Comparison of ENCODE assay signal across 7 cellular contexts in genomic region chrX:48736303-48736702, GRCh38. TPM values are rescaled to one million over a fixed set of nuclear protein-coding genes. Genes with fewer than 3 reads are reported as not detected.
A peak's percentile ranks its signal among the peaks of the same experiment; 100 is the strongest.
DNase-seq lines count a peak whose midpoint lies in the region; ATAC-seq, FAIRE-seq and TF ChIP-seq lines count a peak whose summit lies in the region.

No MANE protein-coding gene starts in this region.

- H3F3A ChIP-seq in MM.1S (ENCODE audit: insufficient read depth, low read length): no peaks in the 10 kb centered on the region

- no peaks in the 10 kb centered on the region for H3K79me2 ChIP-seq in MM.1S (ENCODE audit: low read length)
- H3K79me2 ChIP-seq in osteoblast (ENCODE audit: insufficient read depth, low read length): no peaks in the 10 kb centered on the region

- DNase-seq in G401 (ENCODE audit: low spot score) (peak; percentile 8), MM.1S (no peak), choroid plexus epithelial cell (ENCODE audit: low read depth) (no peak), osteoblast (ENCODE audit: insufficient read length, low spot score, missing footprints) (no peak), frontal cortex (ENCODE audit: low spot score in 2 of 2) (no peak)
- DNase-seq in effector CD4-positive, alpha-beta T cell: no peak

- no peaks in the 10 kb centered on the region for H3K27me3 ChIP-seq in MM.1S (replicated peaks; ENCODE audit: insufficient read depth, low read length)
- H3K27me3 ChIP-seq in osteoblast (ENCODE audit: insufficient read depth, low read length): no peaks in the 10 kb centered on the region

- H3K4me2 ChIP-seq in MM.1S (ENCODE audit: low read depth, low read length) (peak overlapping the region; percentile 72; the same call in 1 of the 2 replicates), osteoblast (ENCODE audit: insufficient read depth, low read length) (peak overlapping the region; percentile 79)

- H3K36me3 ChIP-seq in MM.1S (replicated peaks; ENCODE audit: insufficient read depth, low read length): no peaks in the 10 kb centered on the region
- H3K36me3 ChIP-seq in osteoblast (ENCODE audit: insufficient read depth, low read length): no peaks in the 10 kb centered on the region

- in situ Hi-C loops in G401 (cut with HindIII; ENCODE audit: low sequenced_read_pairs): no loop called here

- H2AFZ ChIP-seq in MM.1S (ENCODE audit: low read length): peak overlapping the region; percentile 89
- peak overlapping the region; percentile 80 for H2AFZ ChIP-seq in osteoblast (ENCODE audit: low read length)

- TF ChIP-seq CTCF in MM.1S (IDR thresholded peaks at IDR 0.05; ENCODE audit: low read length) (no peak), choroid plexus epithelial cell (conservative IDR thresholded peaks at IDR 0.05; ENCODE audit: low read depth, low read length) (no peak), osteoblast (IDR thresholded peaks at IDR 0.05; ENCODE audit: extremely low read depth, low read depth, low read length) (no peak)

- H3K9me3 ChIP-seq in MM.1S (replicated peaks; ENCODE audit: insufficient read depth, low read length) (no peaks in the 10 kb centered on the region), osteoblast (ENCODE audit: low read depth, low read length) (no peaks in the 10 kb centered on the region)

- peak overlapping the region; percentile 45; the same call in 1 of the 2 replicates for H3K9ac ChIP-seq in MM.1S (ENCODE audit: low read length)

- no peaks in the 10 kb centered on the region for H3K9me2 ChIP-seq in MM.1S (replicated peaks; ENCODE audit: insufficient read depth, low read length)

- H3K4me1 ChIP-seq in MM.1S (ENCODE audit: low read length): peaks cover 5% of the 10 kb centered on the region
- H3K4me1 ChIP-seq in osteoblast (ENCODE audit: insufficient read depth, low read length): peaks cover 6% of the 10 kb centered on the region

- H4K20me1 ChIP-seq in MM.1S (ENCODE audit: insufficient read depth, low read length): no peaks in the 10 kb centered on the region
- no peaks in the 10 kb centered on the region for H4K20me1 ChIP-seq in osteoblast (ENCODE audit: insufficient read depth, low read length)

- H3K4me3 ChIP-seq in MM.1S (ENCODE audit: low read length): peak overlapping the region; percentile 57; the same call in 1 of the 2 replicates
- peak overlapping the region; percentile 51 for H3K4me3 ChIP-seq in choroid plexus epithelial cell (ENCODE audit: low read depth, low read length)
- H3K4me3 ChIP-seq in osteoblast (ENCODE audit: insufficient read depth, low read length): peak overlapping the region; percentile 79

- no peak for FAIRE-seq in frontal cortex (lab: Jason Lieb, UNC)

- no peak for ATAC-seq in GM19397 (IDR thresholded peaks at IDR 0.05; ENCODE audit: unreplicated experiment)

- no peak overlapping the region for H3K27ac ChIP-seq in MM.1S (ENCODE audit: low read length)
- H3K27ac ChIP-seq in osteoblast (ENCODE audit: low read depth, low read length): no peak overlapping the region

RNA-seq across cellular contexts. Expression of gene GLOD5, which starts 25.2 kb away (rescaled TPM):
- not detected in 2 replicates for total RNA-seq in G401 (2014; rRNA removed; shearing (Covaris generic))
- total RNA-seq in osteoblast (not detected in 2 replicates), frontal cortex (not detected)

RNA-seq across cellular contexts. Expression of gene SUV39H1, which starts 39.8 kb away (rescaled TPM):
- total RNA-seq in G401 (2014; rRNA removed; shearing (Covaris generic)): 9.5 and 13.3 TPM in 2 replicates
- total RNA-seq in osteoblast: 2.5 and 2.7 TPM in 2 replicates
- total RNA-seq in frontal cortex: 2.9 TPM

RNA-seq across cellular contexts. Expression of gene GATA1, which starts 50.1 kb away (rescaled TPM):
- not detected in 2 replicates for total RNA-seq in G401 (2014; rRNA removed; shearing (Covaris generic))
- total RNA-seq in osteoblast: not detected in 2 replicates
- total RNA-seq in frontal cortex: under 0.01 TPM

RNA-seq across cellular contexts. Expression of gene WAS, which starts 52.7 kb away (rescaled TPM):
- total RNA-seq in G401 (2014; rRNA removed; shearing (Covaris generic)): not detected in 2 replicates
- total RNA-seq in osteoblast (0.36 TPM in 1 of 2 replicates, not detected in the other), frontal cortex (2.0 TPM)
